In the genomic region with DNA sequence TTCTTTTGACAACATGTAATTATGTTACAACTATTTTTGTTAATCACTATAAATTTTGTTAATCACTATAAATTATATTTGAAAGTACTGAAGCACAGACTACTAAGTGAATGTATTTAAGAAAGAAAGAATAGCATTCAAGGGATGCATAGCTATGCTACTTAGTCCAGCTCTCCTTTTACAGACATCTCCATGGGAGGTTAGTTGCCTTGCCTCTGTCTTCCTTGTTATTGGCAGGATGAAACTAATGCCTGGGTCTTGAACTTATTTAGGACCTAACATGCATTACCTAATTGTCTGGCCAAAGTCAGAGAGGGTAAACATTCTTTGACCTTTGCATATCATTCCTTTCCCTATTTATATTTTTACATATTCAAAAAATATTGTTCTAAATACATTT, we compare ENCODE assay signal across 17 cellular contexts.
DNase-seq lines count a peak whose midpoint lies in the region; ATAC-seq and TF ChIP-seq lines count a peak whose summit lies in the region.
"Had no signal": no experiment of that assay in that cellular context is flagged by ENCODE, and none has a peak within 500 bp of the region (broad histone marks: within the 10 kb centered on the region; RNA-seq: fewer than 3 reads in every experiment).

No MANE protein-coding gene starts in this region.

- H4K20me1 ChIP-seq in GM23338 (replicated peaks; ENCODE audit: insufficient read depth) (no peaks in the 10 kb centered on the region), neural progenitor cell (ENCODE audit: low read depth) (no peaks in the 10 kb centered on the region)
- H4K20me1 ChIP-seq: BLaER1 treated with 17β-estradiol and CSF1 and Interleukin-3, amounts not matched to agents 10 nM and 100 nM had no signal

- no peaks in the 10 kb centered on the region for H3K79me2 ChIP-seq in GM23338 (replicated peaks; ENCODE audit: insufficient read depth)
- no peaks in the 10 kb centered on the region for H3K79me2 ChIP-seq in neural progenitor cell (ENCODE audit: low read depth)

- H3K36me3 Mint-ChIP-seq in GM23338 (ENCODE audit: low read depth): no peaks in the 10 kb centered on the region
- no peaks in the 10 kb centered on the region for H3K36me3 Mint-ChIP-seq in neural progenitor cell
- H3K36me3 Mint-ChIP-seq: CD8-positive, alpha-beta T cell had no signal

- ATAC-seq in GM23338: peak; percentile 53
- no peak for ATAC-seq in aorta (ENCODE audit: low FRiP score)
- ATAC-seq: A549; CD8-positive, alpha-beta T cell; GM12878 had no signal

- no peak overlapping the region for H3K4me2 ChIP-seq in GM23338
- H3K4me2 ChIP-seq in neural progenitor cell: no peak overlapping the region
- H3K4me2 ChIP-seq: A549; BLaER1 treated with 17β-estradiol and CSF1 and Interleukin-3, amounts not matched to agents 10 nM and 100 nM had no signal

- H3K4me1 ChIP-seq in GM23338 (ENCODE audit: insufficient read depth): peaks cover 13% of the 10 kb centered on the region
- no peaks in the 10 kb centered on the region for H3K4me1 ChIP-seq in NT2/D1 (ENCODE audit: insufficient read depth, insufficient read length)
- peaks cover 15% of the 10 kb centered on the region for H3K4me1 ChIP-seq in neural progenitor cell
- H3K4me1 ChIP-seq in aorta (ENCODE audit: control insufficient read depth in 1 of 2, insufficient read depth in 2 of 2, low read length in 2 of 2): no peaks in the 10 kb centered on the region
- H3K4me1 ChIP-seq: A549; BLaER1 treated with 17β-estradiol and CSF1 and Interleukin-3, amounts not matched to agents 10 nM and 100 nM; Caco-2 had no signal

- H3K9ac ChIP-seq in NT2/D1 (ENCODE audit: insufficient read length, low read depth) (no peak overlapping the region), neural progenitor cell (no peak overlapping the region)
- H3K9ac ChIP-seq: BLaER1 treated with 17β-estradiol and CSF1 and Interleukin-3, amounts not matched to agents 10 nM and 100 nM had no signal

- DNase-seq in GM23338 (ENCODE audit: low spot score) (peak; percentile 18), NT2/D1 (ENCODE audit: low read depth, low spot score) (peak; percentile 16), neural progenitor cell (ENCODE audit: low spot score) (peak; percentile 17), aorta (no peak), HT-29 (ENCODE audit: low spot score) (no peak)
- DNase-seq: AML-193; Caco-2; Calu3; CD4-positive, alpha-beta T cell; CD8-positive, alpha-beta T cell; DMS79 treated with DMSO at 0.1 percent for 48 hours had no signal

- intact Hi-C loops in aorta (cut with DNase I): no loop called here

- no peaks in the 10 kb centered on the region for H3F3A ChIP-seq in GM23338 (replicated peaks; ENCODE audit: low read depth)
- H3F3A ChIP-seq in neural progenitor cell (ENCODE audit: low read depth): no peaks in the 10 kb centered on the region

- no peak overlapping the region for H3K27ac Mint-ChIP-seq in GM23338
- no peak overlapping the region for H3K27ac Mint-ChIP-seq in neural progenitor cell
- H3K27ac Mint-ChIP-seq: B cell; CD4-positive, alpha-beta T cell; CD8-positive, alpha-beta T cell had no signal

- no peak overlapping the region for H3K4me3 ChIP-seq in GM23338
- H3K4me3 ChIP-seq in NT2/D1 (ENCODE audit: insufficient read length, low read depth): no peak overlapping the region
- no peak overlapping the region for H3K4me3 ChIP-seq in neural progenitor cell
- no peak overlapping the region for H3K4me3 ChIP-seq in aorta (ENCODE audit: low read length in 2 of 2)
- H3K4me3 ChIP-seq: A549; BLaER1 treated with 17β-estradiol and CSF1 and Interleukin-3, amounts not matched to agents 10 nM and 100 nM; GM12878 had no signal

- H3K9me3 Mint-ChIP-seq in GM23338: no peaks in the 10 kb centered on the region
- H3K9me3 Mint-ChIP-seq in neural progenitor cell: no peaks in the 10 kb centered on the region
- H3K9me3 Mint-ChIP-seq: CD4-positive, alpha-beta T cell had no signal

- no peak overlapping the region for H3K4me3 Mint-ChIP-seq in GM23338
- no peak overlapping the region for H3K4me3 Mint-ChIP-seq in neural progenitor cell
- H3K4me3 Mint-ChIP-seq: B cell; CD4-positive, alpha-beta T cell; CD8-positive, alpha-beta T cell had no signal

- TF ChIP-seq CTCF in GM23338 (conservative IDR thresholded peaks at IDR 0.05; ENCODE audit: low read depth in 2 of 2): no peak
- TF ChIP-seq CTCF in neural progenitor cell (IDR thresholded peaks at IDR 0.05): no peak

- H3K27me3 Mint-ChIP-seq in GM23338 (ENCODE audit: insufficient read depth, low read depth, poor library complexity): no peaks in the 10 kb centered on the region
- no peaks in the 10 kb centered on the region for H3K27me3 Mint-ChIP-seq in neural progenitor cell (ENCODE audit: insufficient read depth, low read depth)
- H3K27me3 Mint-ChIP-seq: B cell; CD4-positive, alpha-beta T cell had no signal

- H3K36me3 ChIP-seq in GM23338 (ENCODE audit: insufficient read depth) (no peaks in the 10 kb centered on the region), NT2/D1 (ENCODE audit: insufficient read depth, insufficient read length, low read length) (no peaks in the 10 kb centered on the region), neural progenitor cell (no peaks in the 10 kb centered on the region), aorta (ENCODE audit: control insufficient read depth in 1 of 2, insufficient read depth in 2 of 2, low read length in 1 of 2) (no peaks in the 10 kb centered on the region)
- H3K36me3 ChIP-seq: BLaER1 treated with 17β-estradiol and CSF1 and Interleukin-3, amounts not matched to agents 10 nM and 100 nM had no signal

- H2AFZ ChIP-seq in GM23338 (no peak overlapping the region), neural progenitor cell (replicated peaks) (no peak overlapping the region)

- peaks cover 21% of the 10 kb centered on the region for H3K4me1 Mint-ChIP-seq in GM23338
- peaks cover 8% of the 10 kb centered on the region for H3K4me1 Mint-ChIP-seq in neural progenitor cell
- H3K4me1 Mint-ChIP-seq: B cell had no signal

- H3K27ac ChIP-seq in GM23338 (ENCODE audit: low read depth): no peak overlapping the region
- no peak overlapping the region for H3K27ac ChIP-seq in neural progenitor cell
- H3K27ac ChIP-seq in aorta (ENCODE audit: low read depth in 1 of 2, low read length in 2 of 2): no peak overlapping the region
- H3K27ac ChIP-seq: 22Rv1; A549; BLaER1 treated with 17β-estradiol and CSF1 and Interleukin-3, amounts not matched to agents 10 nM and 100 nM; C4-2B had no signal

- H3K27me3 ChIP-seq in GM23338 (ENCODE audit: insufficient read depth): no peaks in the 10 kb centered on the region
- no peaks in the 10 kb centered on the region for H3K27me3 ChIP-seq in NT2/D1 (ENCODE audit: insufficient read depth, insufficient read length)
- no peaks in the 10 kb centered on the region for H3K27me3 ChIP-seq in neural progenitor cell
- H3K27me3 ChIP-seq in aorta (ENCODE audit: control insufficient read depth in 1 of 2, insufficient read depth in 2 of 2, low read length in 1 of 2): no peaks in the 10 kb centered on the region
- H3K27me3 ChIP-seq: BLaER1 treated with 17β-estradiol and CSF1 and Interleukin-3, amounts not matched to agents 10 nM and 100 nM had no signal

- no peaks in the 10 kb centered on the region for H3K9me2 ChIP-seq in GM23338 (ENCODE audit: insufficient read depth)

- no peaks in the 10 kb centered on the region for H3K9me3 ChIP-seq in NT2/D1 (ENCODE audit: insufficient read depth, low read length)
- H3K9me3 ChIP-seq in neural progenitor cell (ENCODE audit: low read depth): no peaks in the 10 kb centered on the region
- H3K9me3 ChIP-seq in aorta (ENCODE audit: control insufficient read depth, low read length): no peaks in the 10 kb centered on the region
- H3K9me3 ChIP-seq: A549; BLaER1 treated with 17β-estradiol and CSF1 and Interleukin-3, amounts not matched to agents 10 nM and 100 nM; Caco-2 had no signal

TF ChIP-seq in GM23338, 12 proteins besides CTCF, POLR2A, EP300 and RAD21 (continues in another document):
- TF ChIP-seq EZH2 (IDR thresholded peaks at IDR 0.05; ENCODE audit: low read depth, unreplicated experiment) (no peak), JUNB (IDR thresholded peaks at IDR 0.05; ENCODE audit: unreplicated experiment) (no peak), POLR2AphosphoS5 (IDR thresholded peaks at IDR 0.05; ENCODE audit: low read depth) (no peak), STAT1 (IDR thresholded peaks at IDR 0.05; ENCODE audit: unreplicated experiment) (no peak), ZNF114 (CRISPR knock-in tag; IDR thresholded peaks at IDR 0.05) (no peak), EZH2phosphoT487 (IDR thresholded peaks at IDR 0.05; ENCODE audit: unreplicated experiment) (no peak), NANOG (IDR thresholded peaks at IDR 0.05; ENCODE audit: borderline replicate concordance) (no peak), CREB1 (CRISPR knock-in tag; IDR thresholded peaks at IDR 0.05; ENCODE audit: low read depth) (no peak)

Comparison
In these comparisons a context has a peak if more than half of its experiments do, and no peak if none do; other contexts are left out.
1. DNase-seq: peak in GM23338 (single experiment), NT2/D1 (single experiment) and neural progenitor cell (single experiment); none in aorta (0 of 2) and HT-29 (single experiment).